ENCODE assay signal across 25 cellular contexts in genomic region chr10:132970641-132971438, GRCh38. TPM values are rescaled to one million over a fixed set of nuclear protein-coding genes. Genes with fewer than 3 reads are reported as not detected.
DNase-seq lines count a peak whose midpoint lies in the region; ATAC-seq, FAIRE-seq and TF ChIP-seq lines count a peak whose summit lies in the region.
"Had no signal": no experiment of that assay in that cellular context is flagged by ENCODE, and none has a peak within 500 bp of the region (broad histone marks: within the 10 kb centered on the region; RNA-seq: fewer than 3 reads in every experiment).

No MANE protein-coding gene starts in this region.

- H3K23me2 ChIP-seq in H1 (ENCODE audit: low read depth, low read length) = no peaks in the 10 kb centered on the region

- DNase-seq in Right ventricle myocardium inferior (ENCODE audit: missing footprints) (no peak), right atrium auricular region (ENCODE audit: low spot score) (no peak), H1 (ENCODE audit: low read depth in 1 of 2, low spot score in 2 of 2) (no peak), mesendoderm (no peak), tibial artery (peak; percentile 10 to 51), foreskin keratinocyte (no peak)
- DNase-seq in effector memory CD4-positive, alpha-beta T cell = no peak
- DNase-seq: CD4-positive, alpha-beta memory T cell; GF-D8; HFFc6; MV-4-11; NCI-H1417; NCI-H187; NCI-H2107; NCI-H2227 treated with DMSO at 0.1 percent for 48 hours; NCI-H510A treated with DMSO at 0.1 percent for 48 hours; NCI-H774; SHP77 had no signal

- no peak for TF ChIP-seq RAD21 in H1 (IDR thresholded peaks at IDR 0.05 in 1 of 2, conservative IDR thresholded peaks at IDR 0.05 in 1 of 2; ENCODE audit: low read depth in 2 of 2, low read length in 2 of 2)

- H3K79me1 ChIP-seq in H1 (ENCODE audit: low read depth, low read length) (no peaks in the 10 kb centered on the region), mesendoderm (ENCODE audit: low read length) (no peaks in the 10 kb centered on the region)

- H3K79me2 ChIP-seq in H1 (ENCODE audit: control insufficient read depth in 1 of 2, insufficient read depth in 2 of 2, low read length in 2 of 2) (no peaks in the 10 kb centered on the region), mesendoderm (ENCODE audit: control insufficient read depth, insufficient read depth, low read length) (no peaks in the 10 kb centered on the region)

- H2BK5ac ChIP-seq in H1 (ENCODE audit: low read depth, low read length) (peak overlapping the region; percentile 66; the same call in 1 of the 2 replicates), mesendoderm (ENCODE audit: low read length) (no peak overlapping the region)

- peak overlapping the region; percentile 60; the same call in 1 of the 2 replicates for H3K18ac ChIP-seq in H1 (ENCODE audit: extremely low read depth, low read length)
- H3K18ac ChIP-seq in mesendoderm (ENCODE audit: low read length) = no peak overlapping the region

- ATAC-seq in Right ventricle myocardium inferior (peak; percentile 18), foreskin keratinocyte (no peak), GM21786 (IDR thresholded peaks at IDR 0.05; ENCODE audit: unreplicated experiment) (no peak)

- CTCF ChIA-PET in H1 (lab: Charles Lee; ENCODE audit: partially characterized antibody) = interaction anchor here (0.6 kb wide), 1 partner anchor 17 kb away, joined by 3 read pairs; no protein-coding TSS in a partner anchor

- H3K4me1 ChIP-seq in right atrium auricular region (peaks cover 0 to 8% of the 10 kb centered on the region in 2 donors), H1 (replicated peaks in 1 of 4; ENCODE audit: control insufficient read depth in 3 of 4, insufficient read depth in 4 of 4, low read length in 3 of 4) (peaks cover 0 to 24% (median 12%) of the 10 kb centered on the region in 4 experiments; a peak in 6 of 7 replicates), mesendoderm (ENCODE audit: control insufficient read depth, low read depth, low read length) (peaks cover 3% of the 10 kb centered on the region), tibial artery (no peaks in the 10 kb centered on the region), foreskin keratinocyte (no peaks in the 10 kb centered on the region)
- no peaks in the 10 kb centered on the region for H3K4me1 ChIP-seq in effector memory CD4-positive, alpha-beta T cell (ENCODE audit: control insufficient read depth, insufficient read depth, low read length, poor library complexity, severe bottlenecking)
- H3K4me1 ChIP-seq: A549 had no signal

- no peak for TF ChIP-seq EP300 in H1 (IDR thresholded peaks at IDR 0.05; ENCODE audit: borderline replicate concordance in 1 of 2, low read depth in 2 of 2, low read length in 2 of 2)

- no peak overlapping the region for H4K8ac ChIP-seq in H1 (ENCODE audit: extremely low read depth, insufficient read depth, low read length)
- no peak overlapping the region for H4K8ac ChIP-seq in mesendoderm (ENCODE audit: low read depth, low read length)

- H2AK5ac ChIP-seq in H1 (ENCODE audit: low read depth, low read length) (no peak overlapping the region), mesendoderm (ENCODE audit: low read length) (no peak overlapping the region)

- H3K4me3 ChIP-seq in right atrium auricular region = no peak overlapping the region
- 0 out of 8 replicates have a peak overlapping the region, but pooled peaks of 1 of the 4 experiments have one; percentile 37 for H3K4me3 ChIP-seq in H1 (ENCODE audit: extremely low read depth in 1 of 4, insufficient read depth in 2 of 4, low read depth in 3 of 4, low read length in 4 of 4)
- no peak overlapping the region for H3K4me3 ChIP-seq in mesendoderm (ENCODE audit: low read length)
- no peak overlapping the region for H3K4me3 ChIP-seq in tibial artery
- H3K4me3 ChIP-seq in effector memory CD4-positive, alpha-beta T cell (ENCODE audit: insufficient read depth, low read depth, low read length, poor library complexity, severe bottlenecking) = no peak overlapping the region
- H3K4me3 ChIP-seq: A549, BLaER1 had no signal

- H2AFZ ChIP-seq in H1 (ENCODE audit: low read length) = no peak overlapping the region

- WGBS in H1 (ENCODE audit: extremely low coverage in 1 of 2, insufficient coverage in 1 of 2, insufficient read length in 1 of 2, insufficient replicate concordance in 2 of 2, low coverage in 1 of 2, low lambda C conversion rate in 2 of 2, missing lambda C conversion rate in 1 of 2), 2 experiments = 82% methylated on average over 21 of the region's 22 CpGs; no CpG with 5 or more reads in 1 of the 2 experiments
- WGBS in mesendoderm (ENCODE audit: extremely low coverage, insufficient coverage, low lambda C conversion rate) = no CpG with 5 or more reads among the region's 22 CpGs

- H3K23ac ChIP-seq in H1 (ENCODE audit: insufficient read length) = no peak overlapping the region
- H3K23ac ChIP-seq in mesendoderm (ENCODE audit: low read length) = peak overlapping the region; percentile 66

- POLR2A ChIA-PET in H1 (lab: Charles Lee; ENCODE audit: partially characterized antibody) = interaction anchor here (0.9 kb wide), 1 partner anchor 29 kb away, joined by 3 read pairs; no protein-coding TSS in a partner anchor

- H3K4ac ChIP-seq in H1 (replicated peaks; ENCODE audit: insufficient read length, low read depth, low read length) (no peak overlapping the region), mesendoderm (ENCODE audit: low read depth, low read length) (no peak overlapping the region)

- no peak overlapping the region for H3K9ac ChIP-seq in H1 (replicated peaks in 1 of 4; ENCODE audit: extremely low read depth in 1 of 4, low read depth in 3 of 4, low read length in 3 of 4)
- no peak overlapping the region for H3K9ac ChIP-seq in mesendoderm (ENCODE audit: low read length)
- H3K9ac ChIP-seq: BLaER1, KMS-11 had no signal

- no peak overlapping the region for H2BK120ac ChIP-seq in H1 (replicated peaks; ENCODE audit: low read depth, low read length)
- H2BK120ac ChIP-seq in mesendoderm (ENCODE audit: low read depth, low read length) = no peak overlapping the region

- H2BK20ac ChIP-seq in H1 (ENCODE audit: low read length) = no peak overlapping the region

- H3K9me3 ChIP-seq in right atrium auricular region (peaks cover 0 to 12% of the 10 kb centered on the region in 2 donors), H1 (ENCODE audit: insufficient read depth in 2 of 2, low read depth in 1 of 2, low read length in 1 of 2) (no peaks in the 10 kb centered on the region), tibial artery (peaks cover 0 to 12% (median 7%) of the 10 kb centered on the region in 3 donors)
- H3K9me3 ChIP-seq in effector memory CD4-positive, alpha-beta T cell (ENCODE audit: control insufficient read depth, low read length) = no peaks in the 10 kb centered on the region
- H3K9me3 ChIP-seq: A549 had no signal

- H4K5ac ChIP-seq in H1 (ENCODE audit: insufficient read length, low read depth, low read length) (no peak overlapping the region), mesendoderm (ENCODE audit: low read length) (no peak overlapping the region)

- no peak overlapping the region for H3K56ac ChIP-seq in H1 (replicated peaks; ENCODE audit: insufficient read length, low read depth, low read length)
- no peak overlapping the region for H3K56ac ChIP-seq in mesendoderm (ENCODE audit: low read length)

- H3K14ac ChIP-seq in H1 (ENCODE audit: insufficient read length) = no peak overlapping the region

- H3K27me3 ChIP-seq in right atrium auricular region (peaks cover 0 to 7% of the 10 kb centered on the region in 2 donors), H1 (replicated peaks in 1 of 4; ENCODE audit: control insufficient read depth in 3 of 4, extremely low read depth in 1 of 4, insufficient read depth in 3 of 4, low read length in 3 of 4) (peaks cover 0 to 5% (median 0%) of the 10 kb centered on the region in 4 experiments; a peak in 2 of 7 replicates), mesendoderm (ENCODE audit: insufficient read depth, low read length, poor library complexity) (no peaks in the 10 kb centered on the region), tibial artery (peaks cover 0 to 56% of the 10 kb centered on the region in 2 donors), foreskin keratinocyte (peaks cover 13% of the 10 kb centered on the region)
- peaks cover 4% of the 10 kb centered on the region for H3K27me3 ChIP-seq in effector memory CD4-positive, alpha-beta T cell (replicated peaks; ENCODE audit: control insufficient read depth, insufficient read depth, low read length, poor library complexity, severe bottlenecking)

- peak overlapping the region; percentile 35; the same call in 1 of the 2 replicates for H2BK12ac ChIP-seq in H1 (ENCODE audit: low read depth, low read length)

- intact Hi-C loops in Right ventricle myocardium inferior (cut with DNase I) (no loop called here), tibial artery (cut with DNase I; ENCODE audit: low total_unique reads) (no loop called here)

- no peak for TF ChIP-seq POLR2A in H1 (IDR thresholded peaks at IDR 0.05; ENCODE audit: control extremely low read depth in 1 of 2, low read depth in 2 of 2, low read length in 2 of 2)

- no peaks in the 10 kb centered on the region for H3K36me3 ChIP-seq in right atrium auricular region
- no peaks in the 10 kb centered on the region for H3K36me3 ChIP-seq in H1 (ENCODE audit: control insufficient read depth in 2 of 4, insufficient read depth in 4 of 4, low read length in 3 of 4)
- no peaks in the 10 kb centered on the region for H3K36me3 ChIP-seq in mesendoderm (ENCODE audit: control insufficient read depth, insufficient read depth, low read length)
- H3K36me3 ChIP-seq in tibial artery = no peaks in the 10 kb centered on the region
- H3K36me3 ChIP-seq in effector memory CD4-positive, alpha-beta T cell (ENCODE audit: control insufficient read depth, insufficient read depth, low read length) = no peaks in the 10 kb centered on the region
- H3K36me3 ChIP-seq: BLaER1 had no signal

- H4K91ac ChIP-seq in H1 (replicated peaks; ENCODE audit: insufficient read length, low read length) = no peak overlapping the region

- H4K20me1 ChIP-seq in H1 (replicated peaks in 1 of 2; ENCODE audit: control insufficient read depth in 1 of 2, insufficient read depth in 2 of 2, low read length in 2 of 2) = no peaks in the 10 kb centered on the region

- 0 out of 2 replicates have a peak overlapping the region, but pooled peaks have one; percentile 65 for H2BK15ac ChIP-seq in H1 (ENCODE audit: low read length)
- H2BK15ac ChIP-seq in mesendoderm (replicated peaks; ENCODE audit: low read depth) = no peak overlapping the region

- no peak overlapping the region for H3K27ac ChIP-seq in right atrium auricular region
- no peak overlapping the region for H3K27ac ChIP-seq in H1 (ENCODE audit: low read depth, low read length)
- H3K27ac ChIP-seq in mesendoderm (ENCODE audit: low read depth, low read length) = no peak overlapping the region
- no peak overlapping the region for H3K27ac ChIP-seq in tibial artery
- H3K27ac ChIP-seq in foreskin keratinocyte = no peak overlapping the region
- no peak overlapping the region for H3K27ac ChIP-seq in effector memory CD4-positive, alpha-beta T cell (ENCODE audit: insufficient read depth, low read length, poor library complexity, severe bottlenecking)
- H3K27ac ChIP-seq: A549, BLaER1, KMS-11 had no signal

- H3K4me2 ChIP-seq in H1 (ENCODE audit: insufficient read depth in 1 of 2, low read depth in 2 of 2, low read length in 2 of 2) (peak overlapping the region; percentile 14 to 61; a peak in 2 of 4 replicates), mesendoderm (ENCODE audit: low read length) (no peak overlapping the region)
- H3K4me2 ChIP-seq: A549, KMS-11 had no signal

- TF ChIP-seq CTCF in right atrium auricular region (IDR thresholded peaks at IDR 0.05) (no peak), H1 (IDR thresholded peaks at IDR 0.05; ENCODE audit: control extremely low read depth in 1 of 3, insufficient read depth in 1 of 3, low read depth in 1 of 3, low read length in 3 of 3) (no peak), tibial artery (IDR thresholded peaks at IDR 0.05) (no peak), foreskin keratinocyte (conservative IDR thresholded peaks at IDR 0.05) (no peak)

- no peak for FAIRE-seq in H1 (lab: Jason Lieb, UNC)
- FAIRE-seq: A549, H54, RCC 7860 had no signal

RNA-seq across cellular contexts. Expression of gene CFAP46, which starts 28.5 kb away (rescaled TPM):
- 0.57 TPM for total RNA-seq in Right ventricle myocardium inferior
- 1 to 10 TPM in 1 of 2 donors, under 1 TPM in 1; 0.35 to 1.5 TPM for total RNA-seq in right atrium auricular region
- total RNA-seq in H1 (2021; fragmentation: NEBNext Ultra II Directional; extraction: Animal tissue kit (Norgen Biotek cat#: 25700)) = 3.1 and 4.8 TPM in 2 replicates
- 2.2 and 2.6 TPM in 2 replicates for polyA plus RNA-seq in H1 (2011; rRNA removed)
- 2.7 TPM for polyA plus RNA-seq in H1 (2011; cell fraction: cytosol; rRNA removed)
- polyA plus RNA-seq in H1 (2011; cell fraction: nucleus; rRNA removed) = 8.9 TPM
- 2.5 to 4.7 TPM (median 3.4 TPM) in 4 replicates for polyA plus RNA-seq in H1 (2012, experiment 1 of 2)
- 2.7 TPM for polyA plus RNA-seq in H1 (2012, experiment 2 of 2)
- 2.8 TPM for polyA plus RNA-seq in H1 (2013, experiment 1 of 2)
- 2.5 TPM for polyA plus RNA-seq in H1 (2013, experiment 2 of 2)
- 3.9 TPM in 2 replicates for polyA minus RNA-seq in H1 (2011; rRNA and poly(A)+ RNA removed)
- polyA minus RNA-seq in H1 (2011; cell fraction: cytosol; rRNA and poly(A)+ RNA removed) = 0.29 TPM
- polyA minus RNA-seq in H1 (2011; cell fraction: nucleus; rRNA and poly(A)+ RNA removed) = 5.8 TPM
- 1.6 TPM for polyA plus RNA-seq in mesendoderm (2013, experiment 1 of 2)
- polyA plus RNA-seq in mesendoderm (2013, experiment 2 of 2) = 1.2 TPM
- total RNA-seq in foreskin keratinocyte = 1.8 and 2.1 TPM in 2 replicates
- 1.5 and 1.7 TPM in 2 replicates for polyA plus RNA-seq in foreskin keratinocyte
- total RNA-seq: CD4-positive, alpha-beta memory T cell; OCI-LY7 had no signal
- polyA plus RNA-seq: CD4-positive, alpha-beta memory T cell had no signal

Comparison
In these comparisons a context has a peak if more than half of its experiments do, and no peak if none do; other contexts are left out.
1. DNase-seq: peak in tibial artery (2 of 2); none in Right ventricle myocardium inferior (single experiment), right atrium auricular region (single experiment), H1 (0 of 2), mesendoderm (single experiment), foreskin keratinocyte (0 of 2) and effector memory CD4-positive, alpha-beta T cell (0 of 3).